ENCODE assay signal across 28 cellular contexts in the genomic region with DNA sequence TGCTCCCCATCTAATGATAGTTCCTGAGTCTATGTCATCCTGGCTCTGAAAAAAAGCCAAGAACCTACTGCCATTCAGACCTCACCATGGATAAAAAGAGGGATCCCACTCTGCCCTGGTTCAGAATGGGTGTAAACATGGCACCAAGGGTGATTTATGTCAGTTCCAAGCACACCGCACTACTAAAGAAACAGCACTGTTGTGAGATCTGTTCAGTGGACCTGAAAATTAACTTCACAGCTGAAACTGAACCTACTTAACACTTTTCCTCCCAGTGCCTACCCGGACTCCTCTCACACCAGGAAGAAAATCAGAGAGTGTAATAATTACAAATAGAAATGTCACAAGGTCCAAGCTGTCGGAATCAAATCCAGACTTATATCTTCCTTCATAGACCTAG.
"Had no signal": no experiment of that assay in that cellular context is flagged by ENCODE, and none has a peak within 500 bp of the region (broad histone marks: within the 10 kb centered on the region; RNA-seq: fewer than 3 reads in every experiment).

No MANE protein-coding gene starts in this region.

- H3K4me1 Mint-ChIP-seq: endodermal cell had no signal

- H3K36me3 Mint-ChIP-seq: naive thymus-derived CD8-positive, alpha-beta T cell; stimulated activated naive B cell treated with anti-CD40 and anti-IgM and Interleukin-4, amounts not matched to agents 10 μg/mL and 1 μg/mL and 100 μg/mL, for 72 hours had no signal

- H3K27ac Mint-ChIP-seq: dendritic cell treated with granulocyte-macrophage colony-stimulating factor and Interleukin-4, amounts not matched to agents 40 ng/mL and 50 ng/mL, for 4 days; endodermal cell; naive thymus-derived CD8-positive, alpha-beta T cell; stimulated activated naive B cell treated with anti-CD40 and anti-IgM and Interleukin-4, amounts not matched to agents 10 μg/mL and 1 μg/mL and 100 μg/mL, for 72 hours had no signal

- H3K36me3 ChIP-seq: colonic mucosa, gastroesophageal sphincter, heart left ventricle, lower lobe of right lung, neutrophil, stomach, thyroid gland, vagina had no signal

- H3K27me3 ChIP-seq: colonic mucosa, gastroesophageal sphincter, heart left ventricle, hepatocyte, neutrophil, stomach, thyroid gland, vagina had no signal

- H3K27ac ChIP-seq: colonic mucosa, epithelial cell of prostate, foreskin keratinocyte, gastroesophageal sphincter, heart left ventricle, hepatocyte, lower lobe of right lung, neutrophil, psoas muscle, skin epidermis, stomach, thyroid gland, vagina had no signal

- H3K9me3 Mint-ChIP-seq: endodermal cell; naive thymus-derived CD8-positive, alpha-beta T cell; neural crest cell had no signal

- H3K4me1 ChIP-seq: colonic mucosa, foreskin keratinocyte, heart left ventricle, lower lobe of right lung, stomach, thyroid gland had no signal

- H3K4me3 ChIP-seq: colonic mucosa, gastroesophageal sphincter, heart left ventricle, hepatocyte, lower lobe of right lung, psoas muscle, skin epidermis, stomach, thyroid gland, vagina had no signal

- H3K27me3 Mint-ChIP-seq: dendritic cell treated with granulocyte-macrophage colony-stimulating factor and Interleukin-4, amounts not matched to agents 40 ng/mL and 50 ng/mL, for 4 days; stimulated activated naive B cell treated with anti-CD40 and anti-IgM and Interleukin-4, amounts not matched to agents 10 μg/mL and 1 μg/mL and 100 μg/mL, for 72 hours had no signal

- H3K4me3 Mint-ChIP-seq: dendritic cell treated with granulocyte-macrophage colony-stimulating factor and Interleukin-4, amounts not matched to agents 40 ng/mL and 50 ng/mL, for 4 days; endodermal cell; naive thymus-derived CD8-positive, alpha-beta T cell; neural crest cell; stimulated activated naive B cell treated with anti-CD40 and anti-IgM and Interleukin-4, amounts not matched to agents 10 μg/mL and 1 μg/mL and 100 μg/mL, for 72 hours had no signal

- FAIRE-seq: islet of Langerhans had no signal

- DNase-seq: colonic mucosa; effector CD8-positive, alpha-beta T cell; endodermal cell; foreskin keratinocyte; heart left ventricle; kidney glomerular epithelial cell; left colon; left ventricle myocardium superior; lower lobe of right lung; naive thymus-derived CD8-positive, alpha-beta T cell; psoas muscle; retina; stimulated activated CD4-positive, alpha-beta T cell treated with anti-CD3 and anti-CD28 coated beads, Interleukin-15, amount 100 ng/mL, for 24 hours; stimulated activated CD4-positive, alpha-beta T cell treated with anti-CD3 and anti-CD28 coated beads, Interleukin-2, amount 100 ng/mL, for 48 hours; stimulated activated naive B cell treated with anti-CD40 and anti-IgM and Interleukin-4, amounts not matched to agents 10 μg/mL and 1 μg/mL and 100 μg/mL, for 72 hours; stomach; thyroid gland; trophoblast cell had no signal

- H3K9me3 ChIP-seq: colonic mucosa, gastroesophageal sphincter, heart left ventricle, lower lobe of right lung, neutrophil, psoas muscle, stomach, thyroid gland, vagina had no signal

- ATAC-seq: esophagus mucosa; foreskin keratinocyte; gastroesophageal sphincter; heart left ventricle; left colon; left ventricle myocardium superior; lower lobe of right lung; naive thymus-derived CD8-positive, alpha-beta T cell; stimulated activated naive B cell treated with anti-CD40 and anti-IgM and Interleukin-4, amounts not matched to agents 10 μg/mL and 1 μg/mL and 100 μg/mL, for 72 hours had no signal
